ENCODE assay signal across 17 cellular contexts in the genomic region with DNA sequence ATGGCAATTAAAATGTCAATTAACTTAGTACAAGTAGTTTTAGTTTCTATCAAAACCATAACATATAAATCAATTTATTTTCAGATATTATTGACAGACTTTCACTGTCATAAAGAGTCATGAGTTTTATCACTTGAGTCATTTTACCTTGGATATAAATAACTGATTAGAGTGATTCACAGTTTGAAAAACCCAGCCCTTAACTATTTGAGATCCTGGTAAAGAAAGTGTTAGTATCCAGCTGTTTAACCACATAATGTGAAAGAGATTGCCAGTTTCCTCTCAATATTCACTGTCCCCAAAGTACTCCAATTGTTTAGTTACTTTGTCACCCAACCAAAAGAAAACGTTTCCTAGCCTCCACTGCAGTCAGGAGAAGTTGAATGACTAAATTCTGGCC.
A peak's percentile ranks its signal among the peaks of the same experiment; 100 is the strongest.
DNase-seq lines count a peak whose midpoint lies in the region; TF ChIP-seq lines count a peak whose summit lies in the region.
"Had no signal": no experiment of that assay in that cellular context is flagged by ENCODE, and none has a peak within 500 bp of the region (broad histone marks: within the 10 kb centered on the region; RNA-seq: fewer than 3 reads in every experiment).

No MANE protein-coding gene starts in this region.

- TF ChIP-seq CTCF in hepatocyte (IDR thresholded peaks at IDR 0.05; ENCODE audit: poor library complexity), result no peak
- TF ChIP-seq CTCF in nephron progenitor cell (IDR thresholded peaks at IDR 0.05), result no peak

- intact Hi-C loops in activated T-helper 1 cell treated with anti-CD3 and anti-CD28 coated beads, Interleukin-12 subunit alpha, Interleukin-12 subunit beta, Interleukin-2, Interleukin-4 antibody, amounts not matched to agents 30 ng/mL and 10 ng/mL and 1 ng/mL, durations not matched to agents 14 hours and 24 hours and 36 hours (cut with micrococcal nuclease), result no loop called here

- no peaks in the 10 kb centered on the region for H3K27me3 ChIP-seq in hepatocyte
- H3K27me3 ChIP-seq: SJSA1 had no signal

- no peaks in the 10 kb centered on the region for H3K36me3 ChIP-seq in hepatocyte (replicated peaks; ENCODE audit: insufficient read depth, low read depth)
- H3K36me3 ChIP-seq: SJSA1 had no signal

- H3K9me2 ChIP-seq in hepatocyte (replicated peaks; ENCODE audit: insufficient read depth), result no peaks in the 10 kb centered on the region

- H3K4me1 Mint-ChIP-seq in activated T-helper 1 cell treated with anti-CD3 and anti-CD28 coated beads, Interleukin-12 subunit alpha, Interleukin-12 subunit beta, Interleukin-2, Interleukin-4 antibody, amounts not matched to agents 30 ng/mL and 10 ng/mL and 1 ng/mL, durations not matched to agents 14 hours and 24 hours and 36 hours (ENCODE audit: low read depth), result peaks cover 10% of the 10 kb centered on the region
- peaks cover 11% of the 10 kb centered on the region for H3K4me1 Mint-ChIP-seq in nephron progenitor cell

- 58% methylated on average over 1 of the region's 1 CpG for WGBS in hepatocyte (ENCODE audit: low lambda C conversion rate, missing lambda C conversion rate)

- H3K9me3 ChIP-seq in hepatocyte (ENCODE audit: low read depth), result no peaks in the 10 kb centered on the region
- H3K9me3 ChIP-seq: SJSA1 had no signal

- DNase-seq in HCEC 1CT (peak; percentile 15), NCI-H146 (lab: John Stamatoyannopoulos, UW) (peak; percentile 22), dermis blood vessel endothelial cell (peak; percentile 49), myocyte (ENCODE audit: low read depth) (peak; percentile 31), hepatocyte (ENCODE audit: low spot score) (no peak), occipital lobe (lab: John Stamatoyannopoulos, UW) (no peak), nephron progenitor cell (no peak)
- DNase-seq in activated T-helper 1 cell treated with anti-CD3 and anti-CD28 coated beads, Interleukin-12 subunit alpha, Interleukin-12 subunit beta, Interleukin-2, Interleukin-4 antibody, amounts not matched to agents 30 ng/mL and 10 ng/mL and 1 ng/mL, durations not matched to agents 14 hours and 24 hours and 36 hours (ENCODE audit: low spot score), result no peak
- DNase-seq: Calu3; CD4-positive, CD25-positive, alpha-beta regulatory T cell; DMS79; KBM-7; NCI-H1417; NCI-H2081 treated with DMSO at 0.1 percent for 48 hours; NCI-H524 had no signal

- no peak overlapping the region for H3K27ac Mint-ChIP-seq in activated T-helper 1 cell treated with anti-CD3 and anti-CD28 coated beads, Interleukin-12 subunit alpha, Interleukin-12 subunit beta, Interleukin-2, Interleukin-4 antibody, amounts not matched to agents 30 ng/mL and 10 ng/mL and 1 ng/mL, durations not matched to agents 14 hours and 24 hours and 36 hours
- H3K27ac Mint-ChIP-seq in nephron progenitor cell, result no peak overlapping the region
- H3K27ac Mint-ChIP-seq: CD4-positive, CD25-positive, alpha-beta regulatory T cell had no signal

- H3K36me3 Mint-ChIP-seq in activated T-helper 1 cell treated with anti-CD3 and anti-CD28 coated beads, Interleukin-12 subunit alpha, Interleukin-12 subunit beta, Interleukin-2, Interleukin-4 antibody, amounts not matched to agents 30 ng/mL and 10 ng/mL and 1 ng/mL, durations not matched to agents 14 hours and 24 hours and 36 hours (ENCODE audit: low read depth), result no peaks in the 10 kb centered on the region
- H3K36me3 Mint-ChIP-seq in nephron progenitor cell (ENCODE audit: low read depth), result no peaks in the 10 kb centered on the region
- H3K36me3 Mint-ChIP-seq: CD4-positive, CD25-positive, alpha-beta regulatory T cell had no signal

- H4K20me1 ChIP-seq in hepatocyte (ENCODE audit: insufficient read depth, poor library complexity, severe bottlenecking), result no peaks in the 10 kb centered on the region

- H3K4me3 Mint-ChIP-seq in activated T-helper 1 cell treated with anti-CD3 and anti-CD28 coated beads, Interleukin-12 subunit alpha, Interleukin-12 subunit beta, Interleukin-2, Interleukin-4 antibody, amounts not matched to agents 30 ng/mL and 10 ng/mL and 1 ng/mL, durations not matched to agents 14 hours and 24 hours and 36 hours, result no peak overlapping the region
- no peak overlapping the region for H3K4me3 Mint-ChIP-seq in nephron progenitor cell
- H3K4me3 Mint-ChIP-seq: CD4-positive, CD25-positive, alpha-beta regulatory T cell had no signal

- H3K27me3 Mint-ChIP-seq in activated T-helper 1 cell treated with anti-CD3 and anti-CD28 coated beads, Interleukin-12 subunit alpha, Interleukin-12 subunit beta, Interleukin-2, Interleukin-4 antibody, amounts not matched to agents 30 ng/mL and 10 ng/mL and 1 ng/mL, durations not matched to agents 14 hours and 24 hours and 36 hours (ENCODE audit: insufficient read depth), result peaks cover 4% of the 10 kb centered on the region
- no peaks in the 10 kb centered on the region for H3K27me3 Mint-ChIP-seq in nephron progenitor cell (ENCODE audit: low read depth, poor library complexity)
- H3K27me3 Mint-ChIP-seq: CD4-positive, CD25-positive, alpha-beta regulatory T cell had no signal

- no peak overlapping the region for H3K27ac ChIP-seq in hepatocyte
- H3K27ac ChIP-seq: SJSA1 had no signal

- no peaks in the 10 kb centered on the region for H3K79me2 ChIP-seq in hepatocyte

- H3K9me3 Mint-ChIP-seq in activated T-helper 1 cell treated with anti-CD3 and anti-CD28 coated beads, Interleukin-12 subunit alpha, Interleukin-12 subunit beta, Interleukin-2, Interleukin-4 antibody, amounts not matched to agents 30 ng/mL and 10 ng/mL and 1 ng/mL, durations not matched to agents 14 hours and 24 hours and 36 hours, result no peaks in the 10 kb centered on the region
- H3K9me3 Mint-ChIP-seq in nephron progenitor cell, result no peaks in the 10 kb centered on the region
- H3K9me3 Mint-ChIP-seq: CD4-positive, CD25-positive, alpha-beta regulatory T cell had no signal

- H3K4me2 ChIP-seq in hepatocyte, result no peak overlapping the region

- no peak overlapping the region for H2AFZ ChIP-seq in hepatocyte

- no peaks in the 10 kb centered on the region for H3K4me1 ChIP-seq in hepatocyte (ENCODE audit: insufficient read depth)
- H3K4me1 ChIP-seq: SJSA1 had no signal

- H3K4me3 ChIP-seq in hepatocyte, result no peak overlapping the region
- H3K4me3 ChIP-seq: GM12878, SJSA1 had no signal

Comparison
In these comparisons a context has a peak if more than half of its experiments do, and no peak if none do; other contexts are left out.
1. DNase-seq: peak in HCEC 1CT (single experiment), NCI-H146 (single experiment), dermis blood vessel endothelial cell (single experiment) and myocyte (single experiment); none in hepatocyte (single experiment), occipital lobe (single experiment), activated T-helper 1 cell treated with anti-CD3 and anti-CD28 coated beads, Interleukin-12 subunit alpha, Interleukin-12 subunit beta, Interleukin-2, Interleukin-4 antibody, amounts not matched to agents 30 ng/mL and 10 ng/mL and 1 ng/mL, durations not matched to agents 14 hours and 24 hours and 36 hours (single experiment) and nephron progenitor cell (single experiment).